ENCODE assay signal across 1 cellular context in the genomic region with DNA sequence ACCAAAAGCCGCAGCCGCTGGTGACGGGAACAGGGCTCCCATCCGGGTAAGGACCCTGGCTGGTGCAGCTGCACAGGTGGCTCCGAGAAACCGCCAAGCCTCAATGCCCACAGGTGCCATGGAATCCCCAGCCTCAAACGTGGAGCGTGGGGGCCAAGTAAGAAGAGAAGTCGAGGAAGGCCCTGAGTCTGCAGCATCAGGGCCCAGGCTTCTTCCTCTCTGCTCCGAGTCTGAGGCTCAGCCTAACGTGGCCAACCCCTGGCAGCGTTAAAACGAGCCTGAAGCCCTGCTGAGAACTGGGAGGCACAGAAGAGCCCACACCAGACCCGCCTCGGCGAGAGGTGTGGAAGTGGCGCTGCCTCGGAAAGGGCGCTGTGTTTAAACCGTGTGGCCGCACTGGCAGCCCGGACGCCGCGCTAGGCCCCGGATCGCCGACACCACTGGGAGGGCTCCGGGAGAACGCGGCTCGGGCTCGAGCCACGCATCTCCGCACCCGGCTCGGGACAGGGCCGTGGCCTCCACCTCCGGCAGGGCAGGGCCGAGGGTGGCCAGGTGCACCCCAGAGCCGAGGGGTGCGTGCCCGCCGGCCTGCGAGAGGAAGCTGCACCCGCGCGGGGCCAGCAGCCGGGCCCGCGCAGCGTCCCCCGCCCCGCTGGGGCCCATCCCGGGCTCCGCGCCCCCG.
A peak's percentile ranks its signal among the peaks of the same experiment; 100 is the strongest.
TF ChIP-seq lines count a peak whose summit lies in the region.

No MANE protein-coding gene starts in this region.

TF ChIP-seq in K562, 482 proteins besides CTCF, POLR2A, EP300 and RAD21 (continues in another document):
- TF ChIP-seq CEBPG (CRISPR knock-in tag; IDR thresholded peaks at IDR 0.05) (no peak), CEBPG (tag; conservative IDR thresholded peaks at IDR 0.05 in 1 of 2, IDR thresholded peaks at IDR 0.05 in 1 of 2) (no peak), HLTF (IDR thresholded peaks at IDR 0.05) (no peak), RBBP5 (IDR thresholded peaks at IDR 0.05; ENCODE audit: borderline replicate concordance, insufficient read depth, low read length, poor library complexity, severe bottlenecking) (peak; percentile 78), BCL6 (CRISPR knock-in tag; IDR thresholded peaks at IDR 0.05) (no peak), SMARCB1 (IDR thresholded peaks at IDR 0.05; ENCODE audit: insufficient read length, low read depth) (no peak), ZNF445 (CRISPR knock-in tag; IDR thresholded peaks at IDR 0.05; ENCODE audit: low read depth) (no peak), ZNF146 (CRISPR knock-in tag; IDR thresholded peaks at IDR 0.05; ENCODE audit: unreplicated experiment) (no peak), RBM14 (IDR thresholded peaks at IDR 0.05; ENCODE audit: borderline replicate concordance, insufficient read depth, low read depth, low read length) (0 out of 2 replicates have a peak, but pooled peaks have one; percentile 68), POLR3A (IDR thresholded peaks at IDR 0.05; ENCODE audit: borderline replicate concordance, extremely low read depth, insufficient read depth, insufficient read length) (no peak), NEUROD1 (IDR thresholded peaks at IDR 0.05; ENCODE audit: borderline replicate concordance, low read depth, low read length, partially characterized antibody) (no peak), POLR2G (IDR thresholded peaks at IDR 0.05; ENCODE audit: low read depth, low read length) (peak; percentile 45), STAT5B (CRISPR knock-in tag; IDR thresholded peaks at IDR 0.05) (no peak), SOX6 (IDR thresholded peaks at IDR 0.05) (no peak), U2AF2 (optimal IDR thresholded peaks at IDR 0.05; ENCODE audit: low read depth, low read length) (no peak), NCOA2 (IDR thresholded peaks at IDR 0.05; ENCODE audit: partially characterized antibody in 2 of 2) (no peak)
- TF ChIP-seq, protein P1, sequence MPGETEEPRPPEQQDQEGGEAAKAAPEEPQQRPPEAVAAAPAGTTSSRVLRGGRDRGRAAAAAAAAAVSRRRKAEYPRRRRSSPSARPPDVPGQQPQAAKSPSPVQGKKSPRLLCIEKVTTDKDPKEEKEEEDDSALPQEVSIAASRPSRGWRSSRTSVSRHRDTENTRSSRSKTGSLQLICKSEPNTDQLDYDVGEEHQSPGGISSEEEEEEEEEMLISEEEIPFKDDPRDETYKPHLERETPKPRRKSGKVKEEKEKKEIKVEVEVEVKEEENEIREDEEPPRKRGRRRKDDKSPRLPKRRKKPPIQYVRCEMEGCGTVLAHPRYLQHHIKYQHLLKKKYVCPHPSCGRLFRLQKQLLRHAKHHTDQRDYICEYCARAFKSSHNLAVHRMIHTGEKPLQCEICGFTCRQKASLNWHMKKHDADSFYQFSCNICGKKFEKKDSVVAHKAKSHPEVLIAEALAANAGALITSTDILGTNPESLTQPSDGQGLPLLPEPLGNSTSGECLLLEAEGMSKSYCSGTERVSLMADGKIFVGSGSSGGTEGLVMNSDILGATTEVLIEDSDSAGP (CRISPR knock-in tag; IDR thresholded peaks at IDR 0.05): 0 out of 2 replicates have a peak, but pooled peaks have one; percentile 34
- TF ChIP-seq, protein P2, sequence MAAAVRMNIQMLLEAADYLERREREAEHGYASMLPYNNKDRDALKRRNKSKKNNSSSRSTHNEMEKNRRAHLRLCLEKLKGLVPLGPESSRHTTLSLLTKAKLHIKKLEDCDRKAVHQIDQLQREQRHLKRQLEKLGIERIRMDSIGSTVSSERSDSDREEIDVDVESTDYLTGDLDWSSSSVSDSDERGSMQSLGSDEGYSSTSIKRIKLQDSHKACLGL (CRISPR knock-in tag; IDR thresholded peaks at IDR 0.05; ENCODE audit: borderline replicate concordance, poor library complexity, severe bottlenecking): no peak
- TF ChIP-seq, protein P3, sequence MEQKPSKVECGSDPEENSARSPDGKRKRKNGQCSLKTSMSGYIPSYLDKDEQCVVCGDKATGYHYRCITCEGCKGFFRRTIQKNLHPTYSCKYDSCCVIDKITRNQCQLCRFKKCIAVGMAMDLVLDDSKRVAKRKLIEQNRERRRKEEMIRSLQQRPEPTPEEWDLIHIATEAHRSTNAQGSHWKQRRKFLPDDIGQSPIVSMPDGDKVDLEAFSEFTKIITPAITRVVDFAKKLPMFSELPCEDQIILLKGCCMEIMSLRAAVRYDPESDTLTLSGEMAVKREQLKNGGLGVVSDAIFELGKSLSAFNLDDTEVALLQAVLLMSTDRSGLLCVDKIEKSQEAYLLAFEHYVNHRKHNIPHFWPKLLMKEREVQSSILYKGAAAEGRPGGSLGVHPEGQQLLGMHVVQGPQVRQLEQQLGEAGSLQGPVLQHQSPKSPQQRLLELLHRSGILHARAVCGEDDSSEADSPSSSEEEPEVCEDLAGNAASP (IDR thresholded peaks at IDR 0.05): no peak
- TF ChIP-seq, protein P4, sequence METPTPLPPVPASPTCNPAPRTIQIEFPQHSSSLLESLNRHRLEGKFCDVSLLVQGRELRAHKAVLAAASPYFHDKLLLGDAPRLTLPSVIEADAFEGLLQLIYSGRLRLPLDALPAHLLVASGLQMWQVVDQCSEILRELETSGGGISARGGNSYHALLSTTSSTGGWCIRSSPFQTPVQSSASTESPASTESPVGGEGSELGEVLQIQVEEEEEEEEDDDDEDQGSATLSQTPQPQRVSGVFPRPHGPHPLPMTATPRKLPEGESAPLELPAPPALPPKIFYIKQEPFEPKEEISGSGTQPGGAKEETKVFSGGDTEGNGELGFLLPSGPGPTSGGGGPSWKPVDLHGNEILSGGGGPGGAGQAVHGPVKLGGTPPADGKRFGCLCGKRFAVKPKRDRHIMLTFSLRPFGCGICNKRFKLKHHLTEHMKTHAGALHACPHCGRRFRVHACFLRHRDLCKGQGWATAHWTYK (CRISPR knock-in tag; IDR thresholded peaks at IDR 0.05): no peak
- TF ChIP-seq, protein P5, sequence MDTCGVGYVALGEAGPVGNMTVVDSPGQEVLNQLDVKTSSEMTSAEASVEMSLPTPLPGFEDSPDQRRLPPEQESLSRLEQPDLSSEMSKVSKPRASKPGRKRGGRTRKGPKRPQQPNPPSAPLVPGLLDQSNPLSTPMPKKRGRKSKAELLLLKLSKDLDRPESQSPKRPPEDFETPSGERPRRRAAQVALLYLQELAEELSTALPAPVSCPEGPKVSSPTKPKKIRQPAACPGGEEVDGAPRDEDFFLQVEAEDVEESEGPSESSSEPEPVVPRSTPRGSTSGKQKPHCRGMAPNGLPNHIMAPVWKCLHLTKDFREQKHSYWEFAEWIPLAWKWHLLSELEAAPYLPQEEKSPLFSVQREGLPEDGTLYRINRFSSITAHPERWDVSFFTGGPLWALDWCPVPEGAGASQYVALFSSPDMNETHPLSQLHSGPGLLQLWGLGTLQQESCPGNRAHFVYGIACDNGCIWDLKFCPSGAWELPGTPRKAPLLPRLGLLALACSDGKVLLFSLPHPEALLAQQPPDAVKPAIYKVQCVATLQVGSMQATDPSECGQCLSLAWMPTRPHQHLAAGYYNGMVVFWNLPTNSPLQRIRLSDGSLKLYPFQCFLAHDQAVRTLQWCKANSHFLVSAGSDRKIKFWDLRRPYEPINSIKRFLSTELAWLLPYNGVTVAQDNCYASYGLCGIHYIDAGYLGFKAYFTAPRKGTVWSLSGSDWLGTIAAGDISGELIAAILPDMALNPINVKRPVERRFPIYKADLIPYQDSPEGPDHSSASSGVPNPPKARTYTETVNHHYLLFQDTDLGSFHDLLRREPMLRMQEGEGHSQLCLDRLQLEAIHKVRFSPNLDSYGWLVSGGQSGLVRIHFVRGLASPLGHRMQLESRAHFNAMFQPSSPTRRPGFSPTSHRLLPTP (IDR thresholded peaks at IDR 0.05; ENCODE audit: borderline replicate concordance, extremely low read depth, insufficient read length): no peak
- TF ChIP-seq, protein P6, sequence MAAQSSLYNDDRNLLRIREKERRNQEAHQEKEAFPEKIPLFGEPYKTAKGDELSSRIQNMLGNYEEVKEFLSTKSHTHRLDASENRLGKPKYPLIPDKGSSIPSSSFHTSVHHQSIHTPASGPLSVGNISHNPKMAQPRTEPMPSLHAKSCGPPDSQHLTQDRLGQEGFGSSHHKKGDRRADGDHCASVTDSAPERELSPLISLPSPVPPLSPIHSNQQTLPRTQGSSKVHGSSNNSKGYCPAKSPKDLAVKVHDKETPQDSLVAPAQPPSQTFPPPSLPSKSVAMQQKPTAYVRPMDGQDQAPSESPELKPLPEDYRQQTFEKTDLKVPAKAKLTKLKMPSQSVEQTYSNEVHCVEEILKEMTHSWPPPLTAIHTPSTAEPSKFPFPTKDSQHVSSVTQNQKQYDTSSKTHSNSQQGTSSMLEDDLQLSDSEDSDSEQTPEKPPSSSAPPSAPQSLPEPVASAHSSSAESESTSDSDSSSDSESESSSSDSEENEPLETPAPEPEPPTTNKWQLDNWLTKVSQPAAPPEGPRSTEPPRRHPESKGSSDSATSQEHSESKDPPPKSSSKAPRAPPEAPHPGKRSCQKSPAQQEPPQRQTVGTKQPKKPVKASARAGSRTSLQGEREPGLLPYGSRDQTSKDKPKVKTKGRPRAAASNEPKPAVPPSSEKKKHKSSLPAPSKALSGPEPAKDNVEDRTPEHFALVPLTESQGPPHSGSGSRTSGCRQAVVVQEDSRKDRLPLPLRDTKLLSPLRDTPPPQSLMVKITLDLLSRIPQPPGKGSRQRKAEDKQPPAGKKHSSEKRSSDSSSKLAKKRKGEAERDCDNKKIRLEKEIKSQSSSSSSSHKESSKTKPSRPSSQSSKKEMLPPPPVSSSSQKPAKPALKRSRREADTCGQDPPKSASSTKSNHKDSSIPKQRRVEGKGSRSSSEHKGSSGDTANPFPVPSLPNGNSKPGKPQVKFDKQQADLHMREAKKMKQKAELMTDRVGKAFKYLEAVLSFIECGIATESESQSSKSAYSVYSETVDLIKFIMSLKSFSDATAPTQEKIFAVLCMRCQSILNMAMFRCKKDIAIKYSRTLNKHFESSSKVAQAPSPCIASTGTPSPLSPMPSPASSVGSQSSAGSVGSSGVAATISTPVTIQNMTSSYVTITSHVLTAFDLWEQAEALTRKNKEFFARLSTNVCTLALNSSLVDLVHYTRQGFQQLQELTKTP (IDR thresholded peaks at IDR 0.05; ENCODE audit: low read depth in 1 of 2, partially characterized antibody in 2 of 2): no peak
- TF ChIP-seq, protein P7, sequence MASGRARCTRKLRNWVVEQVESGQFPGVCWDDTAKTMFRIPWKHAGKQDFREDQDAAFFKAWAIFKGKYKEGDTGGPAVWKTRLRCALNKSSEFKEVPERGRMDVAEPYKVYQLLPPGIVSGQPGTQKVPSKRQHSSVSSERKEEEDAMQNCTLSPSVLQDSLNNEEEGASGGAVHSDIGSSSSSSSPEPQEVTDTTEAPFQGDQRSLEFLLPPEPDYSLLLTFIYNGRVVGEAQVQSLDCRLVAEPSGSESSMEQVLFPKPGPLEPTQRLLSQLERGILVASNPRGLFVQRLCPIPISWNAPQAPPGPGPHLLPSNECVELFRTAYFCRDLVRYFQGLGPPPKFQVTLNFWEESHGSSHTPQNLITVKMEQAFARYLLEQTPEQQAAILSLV (tag; IDR thresholded peaks at IDR 0.05): no peak
